ENCODE assay signal across 26 cellular contexts in the genomic region with DNA sequence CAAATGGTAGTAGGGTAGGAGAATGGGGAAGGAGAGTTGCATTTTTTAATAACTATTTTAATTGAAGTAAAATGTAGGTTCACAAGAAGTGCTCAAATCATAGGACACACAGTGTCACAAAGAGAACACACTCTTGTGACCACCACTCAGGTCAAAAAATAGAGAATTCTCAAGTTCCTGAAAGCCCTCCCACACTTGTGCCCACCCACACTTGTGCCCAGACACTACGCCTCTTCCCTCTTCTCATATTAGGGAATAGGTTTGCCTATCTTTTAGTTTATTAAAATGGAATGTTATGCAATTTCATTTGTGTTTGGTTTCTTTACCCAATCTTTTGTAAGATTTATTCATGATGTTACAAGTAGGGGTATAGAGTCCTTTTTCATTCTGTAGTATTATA.
A peak's percentile ranks its signal among the peaks of the same experiment; 100 is the strongest.
DNase-seq lines count a peak whose midpoint lies in the region; ATAC-seq, FAIRE-seq and TF ChIP-seq lines count a peak whose summit lies in the region.
"Had no signal": no experiment of that assay in that cellular context is flagged by ENCODE, and none has a peak within 500 bp of the region (broad histone marks: within the 10 kb centered on the region; RNA-seq: fewer than 3 reads in every experiment).

No MANE protein-coding gene starts in this region.

- no peaks in the 10 kb centered on the region for H3K9me3 ChIP-seq in HEK293 (ENCODE audit: control insufficient read depth, insufficient read depth, low read depth, low read length)
- H3K9me3 ChIP-seq in T-helper 17 cell (ENCODE audit: control insufficient read depth, low read length, poor library complexity, severe bottlenecking) = no peaks in the 10 kb centered on the region
- H3K9me3 ChIP-seq: A549; BE2C; BLaER1 treated with 17β-estradiol and CSF1 and Interleukin-3, amounts not matched to agents 10 nM and 100 nM had no signal

- POLR2A ChIA-PET in HEK293 (lab: Yijun Ruan, JAX) = no interaction called here

- H3K4me1 Mint-ChIP-seq in T-helper 17 cell (peaks cover 17% of the 10 kb centered on the region), memory B cell (peaks cover 7% of the 10 kb centered on the region)
- no peaks in the 10 kb centered on the region for H3K4me1 Mint-ChIP-seq in stimulated activated effector memory CD8-positive, alpha-beta T cell treated with anti-CD3 and anti-CD28 coated beads, Interleukin-12 subunit alpha, Interleukin-12 subunit beta, amount 100 ng/mL, for 72 hours

- H3K36me3 Mint-ChIP-seq in T-helper 17 cell (ENCODE audit: low read depth) (peaks cover 23% of the 10 kb centered on the region), memory B cell (peaks cover 31% of the 10 kb centered on the region)
- H3K36me3 Mint-ChIP-seq in stimulated activated effector memory CD8-positive, alpha-beta T cell treated with anti-CD3 and anti-CD28 coated beads, Interleukin-12 subunit alpha, Interleukin-12 subunit beta, amount 100 ng/mL, for 72 hours = peaks cover 100% of the 10 kb centered on the region

- H3K27ac Mint-ChIP-seq in T-helper 17 cell (peak overlapping the region; percentile 51), memory B cell (peak overlapping the region; percentile 51)
- peak overlapping the region; percentile 13 for H3K27ac Mint-ChIP-seq in stimulated activated effector memory CD8-positive, alpha-beta T cell treated with anti-CD3 and anti-CD28 coated beads, Interleukin-12 subunit alpha, Interleukin-12 subunit beta, amount 100 ng/mL, for 72 hours

- no peak for TF ChIP-seq CTCF in HEK293 (tag by site-specific recombination; IDR thresholded peaks at IDR 0.05)

- no peak for FAIRE-seq in HTR-8/SVneo (lab: Jason Lieb, UNC)
- FAIRE-seq: A549, G401.6, GM12892, H1 had no signal

- ATAC-seq in T-helper 17 cell (no peak), memory B cell (ENCODE audit: low read depth) (no peak), HG02610 (IDR thresholded peaks at IDR 0.05; ENCODE audit: unreplicated experiment) (no peak)
- no peak for ATAC-seq in stimulated activated effector memory CD8-positive, alpha-beta T cell treated with anti-CD3 and anti-CD28 coated beads, Interleukin-12 subunit alpha, Interleukin-12 subunit beta, amount 100 ng/mL, for 72 hours
- ATAC-seq: A549 had no signal

- H3K4me1 ChIP-seq in HEK293 (ENCODE audit: control insufficient read depth, insufficient read depth, low read length) = no peaks in the 10 kb centered on the region
- H3K4me1 ChIP-seq: A549, BE2C had no signal

- no peak overlapping the region for H3K4me3 ChIP-seq in HEK293 (ENCODE audit: low read depth, low read length)
- H3K4me3 ChIP-seq: A549; BLaER1 treated with 17β-estradiol and CSF1 and Interleukin-3, amounts not matched to agents 10 nM and 100 nM; GM23248 had no signal

- DNase-seq in T-helper 17 cell = no peak
- no peak for DNase-seq in memory B cell (ENCODE audit: low spot score in 2 of 2)
- DNase-seq in stimulated activated effector memory CD8-positive, alpha-beta T cell treated with anti-CD3 and anti-CD28 coated beads, Interleukin-12 subunit alpha, Interleukin-12 subunit beta, amount 100 ng/mL, for 72 hours (ENCODE audit: low spot score in 2 of 2) = no peak
- DNase-seq in NCI-H2196 (lab: John Stamatoyannopoulos, UW; ENCODE audit: unreplicated experiment) = no peak
- DNase-seq in foreskin melanocyte = no peak
- DNase-seq in HTR-8/SVneo (ENCODE audit: insufficient read length, low spot score) = no peak
- DNase-seq: 8988T; ACHN; AML-193; BE2C; Calu3; CD4-positive, alpha-beta memory T cell; COR-L47; DMS153; DND-41; GM23248; H7; HCEC 1CT had no signal

- H3K27me3 Mint-ChIP-seq in T-helper 17 cell (no peaks in the 10 kb centered on the region), memory B cell (no peaks in the 10 kb centered on the region)
- H3K27me3 Mint-ChIP-seq: CD4-positive, alpha-beta memory T cell had no signal

- H3K36me3 ChIP-seq in HEK293 (ENCODE audit: control insufficient read depth in 2 of 2, insufficient read depth in 1 of 2, low read length in 2 of 2) = peaks cover 28 to 90% of the 10 kb centered on the region in 2 experiments
- H3K36me3 ChIP-seq: BE2C had no signal

- CTCF ChIA-PET in HEK293 (lab: Yijun Ruan, JAX) = no interaction called here

- no peaks in the 10 kb centered on the region for H3K9me3 Mint-ChIP-seq in memory B cell
- H3K9me3 Mint-ChIP-seq in stimulated activated effector memory CD8-positive, alpha-beta T cell treated with anti-CD3 and anti-CD28 coated beads, Interleukin-12 subunit alpha, Interleukin-12 subunit beta, amount 100 ng/mL, for 72 hours = no peaks in the 10 kb centered on the region
- H3K9me3 Mint-ChIP-seq: CD14-positive monocyte; CD4-positive, alpha-beta memory T cell had no signal

- no peak overlapping the region for H3K27ac ChIP-seq in HEK293 (ENCODE audit: extremely low read depth, low read depth, low read length)
- H3K27ac ChIP-seq: A549; BLaER1 treated with 17β-estradiol and CSF1 and Interleukin-3, amounts not matched to agents 10 nM and 100 nM; GM23248 had no signal

- H3K4me3 Mint-ChIP-seq in T-helper 17 cell = no peak overlapping the region
- no peak overlapping the region for H3K4me3 Mint-ChIP-seq in memory B cell
- no peak overlapping the region for H3K4me3 Mint-ChIP-seq in stimulated activated effector memory CD8-positive, alpha-beta T cell treated with anti-CD3 and anti-CD28 coated beads, Interleukin-12 subunit alpha, Interleukin-12 subunit beta, amount 100 ng/mL, for 72 hours
- H3K4me3 Mint-ChIP-seq: CD14-positive monocyte; CD4-positive, alpha-beta memory T cell had no signal

TF ChIP-seq in HEK293, 187 proteins besides CTCF, POLR2A, EP300 and RAD21:
- TF ChIP-seq, protein P1, sequence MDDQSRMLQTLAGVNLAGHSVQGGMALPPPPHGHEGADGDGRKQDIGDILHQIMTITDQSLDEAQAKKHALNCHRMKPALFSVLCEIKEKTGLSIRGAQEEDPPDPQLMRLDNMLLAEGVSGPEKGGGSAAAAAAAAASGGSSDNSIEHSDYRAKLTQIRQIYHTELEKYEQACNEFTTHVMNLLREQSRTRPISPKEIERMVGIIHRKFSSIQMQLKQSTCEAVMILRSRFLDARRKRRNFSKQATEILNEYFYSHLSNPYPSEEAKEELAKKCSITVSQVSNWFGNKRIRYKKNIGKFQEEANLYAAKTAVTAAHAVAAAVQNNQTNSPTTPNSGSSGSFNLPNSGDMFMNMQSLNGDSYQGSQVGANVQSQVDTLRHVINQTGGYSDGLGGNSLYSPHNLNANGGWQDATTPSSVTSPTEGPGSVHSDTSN (CRISPR knock-in tag; IDR thresholded peaks at IDR 0.05) = no peak
- TF ChIP-seq TRIM28 (IDR thresholded peaks at IDR 0.05; ENCODE audit: borderline replicate concordance, low read length) (no peak), ZIC2 (tag by site-specific recombination; IDR thresholded peaks at IDR 0.05) (no peak), BCL11A (tag by site-specific recombination; IDR thresholded peaks at IDR 0.05; ENCODE audit: low read depth) (no peak), ZFHX2 (tag by site-specific recombination; conservative IDR thresholded peaks at IDR 0.05) (0 out of 2 replicates have a peak, but pooled peaks have one; percentile 16), MYNN (tag by site-specific recombination; IDR thresholded peaks at IDR 0.05; ENCODE audit: borderline replicate concordance) (no peak)
- TF ChIP-seq, protein P2, sequence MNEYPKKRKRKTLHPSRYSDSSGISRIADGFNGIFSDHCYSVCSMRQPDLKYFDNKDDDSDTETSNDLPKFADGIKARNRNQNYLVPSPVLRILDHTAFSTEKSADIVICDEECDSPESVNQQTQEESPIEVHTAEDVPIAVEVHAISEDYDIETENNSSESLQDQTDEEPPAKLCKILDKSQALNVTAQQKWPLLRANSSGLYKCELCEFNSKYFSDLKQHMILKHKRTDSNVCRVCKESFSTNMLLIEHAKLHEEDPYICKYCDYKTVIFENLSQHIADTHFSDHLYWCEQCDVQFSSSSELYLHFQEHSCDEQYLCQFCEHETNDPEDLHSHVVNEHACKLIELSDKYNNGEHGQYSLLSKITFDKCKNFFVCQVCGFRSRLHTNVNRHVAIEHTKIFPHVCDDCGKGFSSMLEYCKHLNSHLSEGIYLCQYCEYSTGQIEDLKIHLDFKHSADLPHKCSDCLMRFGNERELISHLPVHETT (tag by site-specific recombination; IDR thresholded peaks at IDR 0.05) = no peak
